Comparison of ENCODE assay signal across 18 cellular contexts in the genomic region with DNA sequence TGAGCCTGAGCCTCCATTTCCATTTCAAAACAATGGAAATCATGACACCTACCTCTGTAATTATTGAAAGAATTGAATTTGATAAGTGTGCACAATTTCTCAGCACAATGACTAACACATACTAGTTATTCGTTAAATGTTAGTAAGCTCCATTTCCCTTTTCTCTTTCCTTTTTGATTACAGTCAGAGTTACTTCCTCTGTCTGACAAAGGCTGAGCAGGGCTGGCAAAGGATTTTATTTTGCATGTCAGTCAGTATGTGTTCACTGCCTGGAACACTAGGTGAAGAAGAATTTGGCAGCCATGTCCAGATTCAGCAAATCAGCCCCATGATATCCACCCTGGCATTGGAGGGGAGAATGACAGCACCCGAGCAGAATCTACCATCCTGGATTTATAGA. TPM values are rescaled to one million over a fixed set of nuclear protein-coding genes. Genes with fewer than 3 reads are reported as not detected.
A peak's percentile ranks its signal among the peaks of the same experiment; 100 is the strongest.
DNase-seq lines count a peak whose midpoint lies in the region; ATAC-seq, FAIRE-seq and TF ChIP-seq lines count a peak whose summit lies in the region.
"Had no signal": no experiment of that assay in that cellular context is flagged by ENCODE, and none has a peak within 500 bp of the region (broad histone marks: within the 10 kb centered on the region; RNA-seq: fewer than 3 reads in every experiment).

No MANE protein-coding gene starts in this region.

- ATAC-seq in left ventricle myocardium superior (peak; percentile 64), GM21360 (IDR thresholded peaks at IDR 0.05; ENCODE audit: unreplicated experiment) (no peak), HG03175 (IDR thresholded peaks at IDR 0.05; ENCODE audit: unreplicated experiment) (no peak)
- ATAC-seq: activated naive CD8-positive, alpha-beta T cell treated with anti-CD3 and anti-CD28 coated beads, Interleukin-2, amount 50 U/mL, for 24 hours; Panc1 had no signal

- H3K9ac ChIP-seq in astrocyte (ENCODE audit: low read length), result no peak overlapping the region

- 53 to 78% (median 65%) methylated on average over 2 of the region's 2 CpGs for WGBS in stomach, 5 donors

- H3K36me3 ChIP-seq in MG63 (no peaks in the 10 kb centered on the region), astrocyte (ENCODE audit: insufficient read depth, low read length) (no peaks in the 10 kb centered on the region), stomach (no peaks in the 10 kb centered on the region)

- no TSS peak for BruUV-seq in Calu3 (replicated peaks; lab: Mats Ljungman, UMichigan)

- FAIRE-seq in astrocyte (lab: Jason Lieb, UNC), result no peak

- H4K20me1 ChIP-seq in astrocyte (ENCODE audit: insufficient read depth, low read length), result no peaks in the 10 kb centered on the region

- H3K4me3 Mint-ChIP-seq in Calu3 (ENCODE audit: low read depth, unreplicated experiment) (no peak overlapping the region), astrocyte (ENCODE audit: unreplicated experiment) (no peak overlapping the region)
- H3K4me3 Mint-ChIP-seq: activated CD4-positive, alpha-beta T cell treated with anti-CD3 and anti-CD28 coated beads, Interleukin-2, amount 10 ng/mL, durations not matched to agents 7 days and 5 days; activated naive CD8-positive, alpha-beta T cell treated with anti-CD3 and anti-CD28 coated beads, Interleukin-2, amount 50 U/mL, for 24 hours; activated T-cell treated with anti-CD3 and anti-CD28 coated beads, Interleukin-2, amount 50 U/mL, for 72 hours had no signal

- intact Hi-C loops in Calu3 (cut with micrococcal nuclease; ENCODE audit: unreplicated experiment), result no loop called here
- intact Hi-C loops in left ventricle myocardium superior (cut with micrococcal nuclease), result no loop called here
- intact Hi-C loops in stomach (cut with DNase I; ENCODE audit: low total_unique reads), result no loop called here

- H3K4me1 ChIP-seq in astrocyte (ENCODE audit: insufficient read depth, low read length) (peaks cover 4% of the 10 kb centered on the region), stomach (no peaks in the 10 kb centered on the region)
- H3K4me1 ChIP-seq: Caco-2 had no signal

- H3K27me3 Mint-ChIP-seq in Calu3 (ENCODE audit: unreplicated experiment) (no peaks in the 10 kb centered on the region), astrocyte (ENCODE audit: low read depth, unreplicated experiment) (no peaks in the 10 kb centered on the region)
- H3K27me3 Mint-ChIP-seq: activated CD4-positive, alpha-beta T cell treated with anti-CD3 and anti-CD28 coated beads, Interleukin-2, amount 10 ng/mL, durations not matched to agents 7 days and 5 days; activated naive CD8-positive, alpha-beta T cell treated with anti-CD3 and anti-CD28 coated beads, Interleukin-2, amount 50 U/mL, for 24 hours had no signal

- TF ChIP-seq POLR2A in stomach (IDR thresholded peaks at IDR 0.05), result no peak

- H3K4me3 ChIP-seq in MG63 (no peak overlapping the region), astrocyte (ENCODE audit: insufficient read depth, low read depth, low read length) (no peak overlapping the region), stomach (no peak overlapping the region)

- peak overlapping the region; percentile 41 for H2AFZ ChIP-seq in astrocyte (ENCODE audit: low read depth, low read length)

- no peaks in the 10 kb centered on the region for H3K27me3 ChIP-seq in MG63
- H3K27me3 ChIP-seq in astrocyte (ENCODE audit: insufficient read depth, low read length), result no peaks in the 10 kb centered on the region
- H3K27me3 ChIP-seq in stomach, result no peaks in the 10 kb centered on the region

- no peaks in the 10 kb centered on the region for H3K79me2 ChIP-seq in astrocyte (ENCODE audit: insufficient read depth, low read length)

- H3K9me3 ChIP-seq in MG63 (no peaks in the 10 kb centered on the region), astrocyte (ENCODE audit: insufficient read depth, low read depth, low read length) (no peaks in the 10 kb centered on the region), stomach (peaks cover 0 to 9% (median 1%) of the 10 kb centered on the region in 4 donors)
- H3K9me3 ChIP-seq: Caco-2 had no signal

- H3K4me2 ChIP-seq in astrocyte (ENCODE audit: low read length), result peak overlapping the region; percentile 33

- H3K4me1 Mint-ChIP-seq in Calu3 (ENCODE audit: low read depth, unreplicated experiment) (peaks cover 11% of the 10 kb centered on the region), astrocyte (ENCODE audit: low read depth, unreplicated experiment) (no peaks in the 10 kb centered on the region)
- H3K4me1 Mint-ChIP-seq: activated CD4-positive, alpha-beta T cell treated with anti-CD3 and anti-CD28 coated beads, Interleukin-2, amount 10 ng/mL, durations not matched to agents 7 days and 5 days; activated naive CD8-positive, alpha-beta T cell treated with anti-CD3 and anti-CD28 coated beads, Interleukin-2, amount 50 U/mL, for 24 hours had no signal

- no peaks in the 10 kb centered on the region for H3K36me3 Mint-ChIP-seq in Calu3 (ENCODE audit: insufficient read depth, unreplicated experiment)
- no peaks in the 10 kb centered on the region for H3K36me3 Mint-ChIP-seq in astrocyte (ENCODE audit: low read depth, unreplicated experiment)

- TF ChIP-seq CTCF in Calu3 (IDR thresholded peaks at IDR 0.05; ENCODE audit: unreplicated experiment) (no peak), astrocyte (IDR thresholded peaks at IDR 0.05; ENCODE audit: insufficient read depth, low read depth, low read length) (no peak), stomach (IDR thresholded peaks at IDR 0.05) (no peak)

- H3K27ac Mint-ChIP-seq in Calu3 (ENCODE audit: unreplicated experiment) (peak overlapping the region; percentile 27), astrocyte (ENCODE audit: unreplicated experiment) (no peak overlapping the region)
- H3K27ac Mint-ChIP-seq: activated CD4-positive, alpha-beta T cell treated with anti-CD3 and anti-CD28 coated beads, Interleukin-2, amount 10 ng/mL, durations not matched to agents 7 days and 5 days; activated naive CD8-positive, alpha-beta T cell treated with anti-CD3 and anti-CD28 coated beads, Interleukin-2, amount 50 U/mL, for 24 hours; activated T-cell treated with anti-CD3 and anti-CD28 coated beads, Interleukin-2, amount 50 U/mL, for 72 hours had no signal

- H3K27ac ChIP-seq in astrocyte (ENCODE audit: low read depth, low read length) (no peak overlapping the region), stomach (no peak overlapping the region)

- TF ChIP-seq EP300 in stomach (IDR thresholded peaks at IDR 0.05), result no peak

- DNase-seq in Calu3 (no peak), MG63 (peak; percentile 78), astrocyte (ENCODE audit: low read depth) (no peak), left ventricle myocardium superior (no peak), stomach (no peak)
- no peak for DNase-seq in stimulated activated CD4-positive, alpha-beta T cell treated with anti-CD3 and anti-CD28 coated beads, Interleukin-4, amount 100 ng/mL, for 4 hours
- DNase-seq: activated CD4-positive, alpha-beta T cell treated with anti-CD3 and anti-CD28 coated beads, Interleukin-2, amount 10 ng/mL, durations not matched to agents 7 days and 5 days; activated naive CD8-positive, alpha-beta T cell treated with anti-CD3 and anti-CD28 coated beads, Interleukin-2, amount 50 U/mL, for 24 hours; activated T-cell treated with anti-CD3 and anti-CD28 coated beads, Interleukin-2, amount 50 U/mL, for 72 hours; Caco-2; NCI-H1092; NCI-H2171 treated with DMSO at 0.1 percent for 48 hours; stimulated activated CD4-positive, alpha-beta T cell treated with anti-CD3 and anti-CD28 coated beads, Interleukin-15, amount 100 ng/mL, for 24 hours; T-helper 2 cell had no signal

- CTCF ChIA-PET in Calu3 (lab: Charles Lee), result interaction anchor here (1.4 kb wide), 1 partner anchor 12 kb away, joined by 4 read pairs; a partner anchor contains a TSS

- H3K9me3 Mint-ChIP-seq in Calu3 (ENCODE audit: low read depth, unreplicated experiment) (peaks cover 2% of the 10 kb centered on the region), astrocyte (ENCODE audit: unreplicated experiment) (peaks cover 1% of the 10 kb centered on the region)

RNA-seq across cellular contexts. Expression of a gene that starts 12.2 kb away (rescaled TPM):
- total RNA-seq in Calu3 (2022) (0.40 TPM in 1 of 2 replicates, not detected in the other), astrocyte (29.6 and 34.5 TPM in 2 replicates), left ventricle myocardium superior (13.3 TPM), stomach (10 to 100 TPM in 1 of 5 donors, 1 to 10 TPM in 4; 2.2 to 18.5 (median 5.9) TPM)
- not detected in 2 replicates for total RNA-seq in MG63 (2014; rRNA removed; shearing (Covaris generic); ENCODE audit: low replicate concordance)
- polyA plus RNA-seq in stomach, result 10 to 100 TPM in 1 of 3 donors, 1 to 10 TPM in 2; 5.2 to 15.9 (median 7.0) TPM
- total RNA-seq: activated CD4-positive, alpha-beta T cell treated with anti-CD3 and anti-CD28 coated beads, Interleukin-2, amount 10 ng/mL, durations not matched to agents 7 days and 5 days; activated T-cell treated with anti-CD3 and anti-CD28 coated beads, Interleukin-2, amount 50 U/mL, for 72 hours; Caco-2; myocyte had no signal
